In the genomic region with DNA sequence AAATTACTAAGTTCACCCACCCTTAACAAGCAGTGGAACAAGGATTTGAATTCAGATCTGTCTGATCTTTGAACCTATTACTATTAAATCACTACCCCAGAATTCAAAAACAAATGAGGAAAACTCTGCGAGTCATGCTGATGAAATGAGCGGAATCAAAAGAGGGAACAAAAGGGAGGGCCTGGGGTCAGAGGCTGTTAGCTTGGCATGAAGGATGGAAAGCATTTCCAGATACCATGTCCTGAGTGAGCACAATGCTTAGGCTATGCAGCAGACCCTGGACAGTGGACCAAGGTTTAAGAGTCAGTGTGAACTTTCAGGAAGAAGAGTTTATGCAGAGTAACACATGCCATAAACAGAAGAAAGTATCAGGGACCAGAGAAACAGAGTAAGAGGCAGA, we compare ENCODE assay signal across 26 cellular contexts. TPM values are rescaled to one million over a fixed set of nuclear protein-coding genes. Genes with fewer than 3 reads are reported as not detected.
DNase-seq lines count a peak whose midpoint lies in the region; ATAC-seq and TF ChIP-seq lines count a peak whose summit lies in the region.
"Had no signal": no experiment of that assay in that cellular context is flagged by ENCODE, and none has a peak within 500 bp of the region (broad histone marks: within the 10 kb centered on the region; RNA-seq: fewer than 3 reads in every experiment).

No MANE protein-coding gene starts in this region.

- H3K4ac ChIP-seq in mesendoderm (ENCODE audit: low read depth, low read length) = no peak overlapping the region

- H3K9me3 Mint-ChIP-seq in endodermal cell = no peaks in the 10 kb centered on the region
- no peaks in the 10 kb centered on the region for H3K9me3 Mint-ChIP-seq in activated CD8-positive, alpha-beta T cell treated with anti-CD3 and anti-CD28 coated beads for 36 hours
- H3K9me3 Mint-ChIP-seq: activated B cell treated with CpG ODN at 0.5 μM for 24 hours; CD4-positive, alpha-beta T cell; stimulated activated naive CD8-positive, alpha-beta T cell treated with anti-CD3 and anti-CD28 coated beads, Interleukin-15, amount 100 ng/mL, for 72 hours had no signal

- H3K27me3 Mint-ChIP-seq in endodermal cell (ENCODE audit: insufficient read depth) = peaks cover 2% of the 10 kb centered on the region
- H3K27me3 Mint-ChIP-seq in activated CD8-positive, alpha-beta T cell treated with anti-CD3 and anti-CD28 coated beads for 36 hours = no peaks in the 10 kb centered on the region
- H3K27me3 Mint-ChIP-seq: activated B cell treated with CpG ODN at 0.5 μM for 24 hours; CD4-positive, alpha-beta T cell; stimulated activated naive CD8-positive, alpha-beta T cell treated with anti-CD3 and anti-CD28 coated beads, Interleukin-15, amount 100 ng/mL, for 72 hours had no signal

- no peak overlapping the region for H3K18ac ChIP-seq in mesendoderm (ENCODE audit: low read length)

- H3K4me1 Mint-ChIP-seq in endodermal cell = peaks cover 33% of the 10 kb centered on the region
- H3K4me1 Mint-ChIP-seq in activated CD8-positive, alpha-beta T cell treated with anti-CD3 and anti-CD28 coated beads for 36 hours (ENCODE audit: low read depth) = no peaks in the 10 kb centered on the region
- H3K4me1 Mint-ChIP-seq: activated B cell treated with CpG ODN at 0.5 μM for 24 hours; stimulated activated naive CD8-positive, alpha-beta T cell treated with anti-CD3 and anti-CD28 coated beads, Interleukin-15, amount 100 ng/mL, for 72 hours had no signal

- no peaks in the 10 kb centered on the region for H3K36me3 ChIP-seq in endodermal cell (ENCODE audit: control insufficient read depth, insufficient read depth, low read length)
- H3K36me3 ChIP-seq in mesendoderm (ENCODE audit: control insufficient read depth, insufficient read depth, low read length) = no peaks in the 10 kb centered on the region
- H3K36me3 ChIP-seq: ovary, Peyer's patch, tibial nerve had no signal

- H3K9ac ChIP-seq in endodermal cell (ENCODE audit: extremely low read depth, low read length, poor library complexity, severe bottlenecking) = no peak overlapping the region
- H3K9ac ChIP-seq in mesendoderm (ENCODE audit: low read length) = no peak overlapping the region

- no peaks in the 10 kb centered on the region for H3K36me3 Mint-ChIP-seq in endodermal cell (ENCODE audit: low read depth)
- no peaks in the 10 kb centered on the region for H3K36me3 Mint-ChIP-seq in activated CD8-positive, alpha-beta T cell treated with anti-CD3 and anti-CD28 coated beads for 36 hours (ENCODE audit: low read depth)

- CTCF ChIA-PET in activated CD8-positive, alpha-beta T cell treated with anti-CD3 and anti-CD28 coated beads for 36 hours (lab: Charles Lee) = no interaction called here

- ATAC-seq in activated CD8-positive, alpha-beta T cell treated with anti-CD3 and anti-CD28 coated beads for 36 hours = no peak
- no peak for ATAC-seq in HG03520 (IDR thresholded peaks at IDR 0.05; ENCODE audit: unreplicated experiment)
- ATAC-seq: foreskin keratinocyte; stimulated activated naive CD8-positive, alpha-beta T cell treated with anti-CD3 and anti-CD28 coated beads, Interleukin-15, amount 100 ng/mL, for 72 hours had no signal

- no peak overlapping the region for H2BK5ac ChIP-seq in mesendoderm (ENCODE audit: low read length)

- no peak overlapping the region for H2BK120ac ChIP-seq in mesendoderm (ENCODE audit: low read depth, low read length)

- no peak for TF ChIP-seq CTCF in endodermal cell (conservative IDR thresholded peaks at IDR 0.05)
- TF ChIP-seq CTCF in activated CD8-positive, alpha-beta T cell treated with anti-CD3 and anti-CD28 coated beads for 36 hours (IDR thresholded peaks at IDR 0.05) = no peak

- H4K5ac ChIP-seq in mesendoderm (ENCODE audit: low read length) = no peak overlapping the region

- H3K4me3 Mint-ChIP-seq in endodermal cell = no peak overlapping the region
- no peak overlapping the region for H3K4me3 Mint-ChIP-seq in activated CD8-positive, alpha-beta T cell treated with anti-CD3 and anti-CD28 coated beads for 36 hours
- H3K4me3 Mint-ChIP-seq: activated B cell treated with CpG ODN at 0.5 μM for 24 hours; CD4-positive, alpha-beta T cell; stimulated activated naive CD8-positive, alpha-beta T cell treated with anti-CD3 and anti-CD28 coated beads, Interleukin-15, amount 100 ng/mL, for 72 hours had no signal

- no peaks in the 10 kb centered on the region for H3K9me3 ChIP-seq in endodermal cell (ENCODE audit: control insufficient read depth, low read length)
- H3K9me3 ChIP-seq: ovary, Peyer's patch, tibial nerve had no signal

- 80 to 86% methylated on average over 1 to 2 of the region's 2 CpGs for whole genome bisulfite sequencing in endodermal cell (ENCODE audit: insufficient coverage in 1 of 2, insufficient read length in 1 of 2), 2 experiments
- no CpG with 5 or more reads among the region's 2 CpGs for WGBS in mesendoderm (ENCODE audit: extremely low coverage, insufficient coverage, low lambda C conversion rate)

- H3K4me2 ChIP-seq in mesendoderm (ENCODE audit: low read length) = no peak overlapping the region

- no peaks in the 10 kb centered on the region for H3K79me1 ChIP-seq in mesendoderm (ENCODE audit: low read length)

- H3K4me1 ChIP-seq in endodermal cell (ENCODE audit: control insufficient read depth, insufficient read depth, low read length) (peaks cover 3% of the 10 kb centered on the region), mesendoderm (ENCODE audit: control insufficient read depth, low read depth, low read length) (peaks cover 2% of the 10 kb centered on the region)
- H3K4me1 ChIP-seq: Peyer's patch had no signal

- no peak overlapping the region for H3K23ac ChIP-seq in mesendoderm (ENCODE audit: low read length)

- POLR2A ChIA-PET in activated CD8-positive, alpha-beta T cell treated with anti-CD3 and anti-CD28 coated beads for 36 hours (lab: Charles Lee) = no interaction called here

- no peak overlapping the region for H2BK15ac ChIP-seq in mesendoderm (replicated peaks; ENCODE audit: low read depth)

- H3K56ac ChIP-seq in mesendoderm (ENCODE audit: low read length) = no peak overlapping the region

- no peak overlapping the region for H3K27ac Mint-ChIP-seq in endodermal cell
- H3K27ac Mint-ChIP-seq in activated CD8-positive, alpha-beta T cell treated with anti-CD3 and anti-CD28 coated beads for 36 hours = no peak overlapping the region
- H3K27ac Mint-ChIP-seq: activated B cell treated with CpG ODN at 0.5 μM for 24 hours; CD4-positive, alpha-beta T cell; stimulated activated naive CD8-positive, alpha-beta T cell treated with anti-CD3 and anti-CD28 coated beads, Interleukin-15, amount 100 ng/mL, for 72 hours had no signal

- H2AK5ac ChIP-seq in mesendoderm (ENCODE audit: low read length) = no peak overlapping the region

- H4K8ac ChIP-seq in mesendoderm (ENCODE audit: low read depth, low read length) = no peak overlapping the region

- H3K4me3 ChIP-seq in endodermal cell (ENCODE audit: low read length) = no peak overlapping the region
- H3K4me3 ChIP-seq in mesendoderm (ENCODE audit: low read length) = no peak overlapping the region
- H3K4me3 ChIP-seq: ovary, Peyer's patch, skin epidermis, tibial nerve had no signal

- no peaks in the 10 kb centered on the region for H3K79me2 ChIP-seq in mesendoderm (ENCODE audit: control insufficient read depth, insufficient read depth, low read length)

- intact Hi-C loops in activated CD8-positive, alpha-beta T cell treated with anti-CD3 and anti-CD28 coated beads for 36 hours (cut with micrococcal nuclease) = no loop called here
- intact Hi-C loops in posterior vena cava (cut with DNase I) = no loop called here

- H3K27ac ChIP-seq in endodermal cell (ENCODE audit: low read depth, low read length) (peak overlapping the region; percentile 26), mesendoderm (ENCODE audit: low read depth, low read length) (no peak overlapping the region)
- H3K27ac ChIP-seq: foreskin keratinocyte, ovary, Peyer's patch, skin epidermis had no signal

- no peaks in the 10 kb centered on the region for H3K27me3 ChIP-seq in endodermal cell (ENCODE audit: control insufficient read depth, insufficient read depth, low read length, poor library complexity, severe bottlenecking)
- no peaks in the 10 kb centered on the region for H3K27me3 ChIP-seq in mesendoderm (ENCODE audit: insufficient read depth, low read length, poor library complexity)
- H3K27me3 ChIP-seq: foreskin keratinocyte, ovary, Peyer's patch, tibial nerve had no signal

- DNase-seq in EH (ENCODE audit: low read depth) = peak; percentile 77
- peak; percentile 48 for DNase-seq in NCI-H69 (lab: John Stamatoyannopoulos, UW)
- DNase-seq in endodermal cell = no peak
- peak; percentile 15 for DNase-seq in mesendoderm
- DNase-seq in NCI-H187 (lab: John Stamatoyannopoulos, UW) = no peak
- DNase-seq in activated CD8-positive, alpha-beta T cell treated with anti-CD3 and anti-CD28 coated beads for 36 hours = no peak
- DNase-seq in posterior vena cava (ENCODE audit: low spot score) = no peak
- DNase-seq: activated B cell treated with CpG ODN at 0.5 μM for 24 hours; activated CD4-positive, alpha-beta T cell treated with anti-CD3 and anti-CD28 coated beads, Interleukin-2, amount 50 U/mL, for 48 hours; activated naive CD4-positive, alpha-beta T cell; CD4-positive, alpha-beta T cell; effector memory CD4-positive, alpha-beta T cell; foreskin keratinocyte; GOT3; KBM-7; kidney; NCI-H2029 treated with DMSO at 0.1 percent for 48 hours; NCI-H446 treated with DMSO at 0.1 percent for 48 hours; NK-92 treated with Interleukin-12 subunit alpha and Interleukin-12 subunit beta, amount 100 ng/mL, for 24 hours; ovary; Peyer's patch; stimulated activated CD4-positive, alpha-beta T cell treated with anti-CD3 and anti-CD28 coated beads, Interleukin-4, amount 100 ng/mL, for 1 hour; stimulated activated naive CD8-positive, alpha-beta T cell treated with anti-CD3 and anti-CD28 coated beads, Interleukin-15, amount 100 ng/mL, for 72 hours had no signal

RNA-seq across cellular contexts. Expression of a gene that starts 30.5 kb away (rescaled TPM):
- total RNA-seq in endodermal cell (1 to 10 TPM in 1 of 2 donors, not detected in 1; 1.2 TPM), posterior vena cava (under 1 TPM; 0.19 to 0.24 TPM)
- 6.4 TPM for polyA plus RNA-seq in endodermal cell (2013, experiment 1 of 2)
- polyA plus RNA-seq in endodermal cell (2013, experiment 2 of 2) = 7.5 TPM
- 0.21 TPM for polyA plus RNA-seq in mesendoderm (2013, experiment 1 of 2)
- polyA plus RNA-seq in mesendoderm (2013, experiment 2 of 2) = 0.41 TPM
- not detected for total RNA-seq in activated CD8-positive, alpha-beta T cell treated with anti-CD3 and anti-CD28 coated beads for 36 hours
- total RNA-seq: activated B cell treated with CpG ODN at 0.5 μM for 24 hours; CD4-positive, alpha-beta T cell had no signal

Comparison
In these comparisons a context has a peak if more than half of its experiments do, and no peak if none do; other contexts are left out.
1. DNase-seq: peak in EH (single experiment), NCI-H69 (single experiment) and mesendoderm (single experiment); none in endodermal cell (single experiment), NCI-H187 (0 of 2), activated CD8-positive, alpha-beta T cell treated with anti-CD3 and anti-CD28 coated beads for 36 hours (single experiment) and posterior vena cava (single experiment).